In the genomic region with DNA sequence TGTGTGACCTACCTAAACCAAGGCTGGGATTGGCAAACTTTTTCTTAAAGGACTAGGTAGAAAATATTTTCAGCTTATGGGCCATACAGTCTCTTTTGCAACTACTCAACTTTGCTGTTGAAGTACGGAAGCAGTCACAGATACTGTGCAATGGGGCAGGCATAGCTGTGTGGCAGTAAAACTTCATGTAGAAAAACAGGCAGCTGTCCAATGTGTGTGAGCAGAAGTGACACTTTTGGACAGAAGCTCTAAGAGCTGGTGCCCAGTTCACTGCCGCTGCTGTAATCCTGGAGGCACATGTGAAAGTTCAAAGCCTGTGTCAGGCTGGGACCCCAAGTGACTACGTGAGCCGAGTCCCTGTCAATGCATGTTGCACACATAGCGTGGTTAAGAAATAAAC, we compare ENCODE assay signal across 23 cellular contexts. TPM values are rescaled to one million over a fixed set of nuclear protein-coding genes. Genes with fewer than 3 reads are reported as not detected.
DNase-seq lines count a peak whose midpoint lies in the region; ATAC-seq, FAIRE-seq and TF ChIP-seq lines count a peak whose summit lies in the region.
"Had no signal": no experiment of that assay in that cellular context is flagged by ENCODE, and none has a peak within 500 bp of the region (broad histone marks: within the 10 kb centered on the region; RNA-seq: fewer than 3 reads in every experiment).

No MANE protein-coding gene starts in this region.

- no peak for TF ChIP-seq POLR2A in right lobe of liver (IDR thresholded peaks at IDR 0.05)
- no peak for TF ChIP-seq POLR2A in HepG2 (IDR thresholded peaks at IDR 0.05; ENCODE audit: insufficient read depth in 1 of 2, low read depth in 2 of 2, low read length in 2 of 2)

- H3K27me3 ChIP-seq in right lobe of liver (no peaks in the 10 kb centered on the region), HepG2 (ENCODE audit: control insufficient read depth in 1 of 2, insufficient read depth in 2 of 2, low read length in 2 of 2) (no peaks in the 10 kb centered on the region; a peak in 1 of 5 replicates), heart right ventricle (no peaks in the 10 kb centered on the region), neural cell (ENCODE audit: insufficient read depth, low read depth, low read length) (no peaks in the 10 kb centered on the region)

- no peaks in the 10 kb centered on the region for H3K9me3 ChIP-seq in right lobe of liver
- H3K9me3 ChIP-seq in HepG2 (ENCODE audit: low read length), result no peaks in the 10 kb centered on the region
- H3K9me3 ChIP-seq in heart right ventricle, result no peaks in the 10 kb centered on the region
- no peaks in the 10 kb centered on the region for H3K9me3 ChIP-seq in neural cell (ENCODE audit: low read length)
- H3K9me3 ChIP-seq: HAP-1 had no signal

- H3K9ac ChIP-seq in HepG2 (ENCODE audit: insufficient read depth, low read depth, low read length) (no peak overlapping the region), neural cell (ENCODE audit: low read length) (no peak overlapping the region)

- FAIRE-seq in HepG2 (lab: Jason Lieb, UNC), result no peak
- FAIRE-seq: GM12891, GM18507, H54 had no signal

- peaks cover 3% of the 10 kb centered on the region for H3F3A ChIP-seq in neural cell (ENCODE audit: insufficient read depth, low read length, poor library complexity, severe bottlenecking)

- no peak overlapping the region for H3K4me2 ChIP-seq in HepG2 (ENCODE audit: low read depth, low read length)
- H3K4me2 ChIP-seq in neural cell (ENCODE audit: low read length), result no peak overlapping the region

- no peak for TF ChIP-seq CTCF in right lobe of liver (IDR thresholded peaks at IDR 0.05)
- no peak for TF ChIP-seq CTCF in HepG2 (CRISPR knock-in tag; IDR thresholded peaks at IDR 0.05)
- TF ChIP-seq CTCF in heart right ventricle (IDR thresholded peaks at IDR 0.05), result no peak
- no peak for TF ChIP-seq CTCF in neural cell (IDR thresholded peaks at IDR 0.05; ENCODE audit: poor library complexity, severe bottlenecking)

- intact Hi-C loops in right lobe of liver (cut with DNase I) (no loop called here), HepG2 (cut with micrococcal nuclease; ENCODE audit: unreplicated experiment) (no loop called here), heart right ventricle (cut with DNase I) (loop anchor here in 1 of 10 donors (5.0 kb wide), 1 partner anchor 46 kb away; no protein-coding TSS in a partner anchor), left ventricle myocardium superior (cut with micrococcal nuclease) (no loop called here)

- peak; percentile 45 to 86 (median 77) for ATAC-seq in right lobe of liver
- ATAC-seq in HepG2, result no peak
- peak in 7 of 8 donors; percentile 45 to 80 (median 71) for ATAC-seq in heart right ventricle
- peak; percentile 90 for ATAC-seq in left ventricle myocardium superior
- no peak for ATAC-seq in HG02938 (IDR thresholded peaks at IDR 0.05; ENCODE audit: unreplicated experiment)

- H3K79me2 ChIP-seq in HepG2 (ENCODE audit: insufficient read depth, low read length), result no peaks in the 10 kb centered on the region
- H3K79me2 ChIP-seq in neural cell (replicated peaks; ENCODE audit: insufficient read depth, low read length), result no peaks in the 10 kb centered on the region

- no peak overlapping the region for H3K4me3 ChIP-seq in right lobe of liver
- no peak overlapping the region for H3K4me3 ChIP-seq in HepG2 (replicated peaks in 1 of 3; ENCODE audit: insufficient read depth in 1 of 3, low read depth in 2 of 3, low read length in 3 of 3)
- no peak overlapping the region for H3K4me3 ChIP-seq in heart right ventricle
- H3K4me3 ChIP-seq in neural cell (ENCODE audit: low read length), result no peak overlapping the region
- H3K4me3 ChIP-seq: HAP-1 had no signal

- H3K36me3 ChIP-seq in right lobe of liver (no peaks in the 10 kb centered on the region), HepG2 (replicated peaks in 1 of 2; ENCODE audit: control insufficient read depth in 1 of 2, insufficient read depth in 2 of 2, low read length in 2 of 2) (no peaks in the 10 kb centered on the region), heart right ventricle (no peaks in the 10 kb centered on the region), neural cell (ENCODE audit: insufficient read depth, low read length) (no peaks in the 10 kb centered on the region)
- H3K36me3 ChIP-seq: HAP-1 had no signal

- in situ Hi-C loops in HepG2 (cut with HindIII; ENCODE audit: extremely low pct_ligation_motif_present, low pct_unique_long_range_greater_than_20kb), result no loop called here

- TF ChIP-seq RAD21 in HepG2 (CRISPR knock-in tag; IDR thresholded peaks at IDR 0.05), result no peak
- TF ChIP-seq RAD21 in neural cell (conservative IDR thresholded peaks at IDR 0.05), result no peak

- H4K20me1 ChIP-seq in HepG2 (ENCODE audit: insufficient read depth, low read length) (no peaks in the 10 kb centered on the region), neural cell (ENCODE audit: insufficient read depth) (no peaks in the 10 kb centered on the region)

- no peak for TF ChIP-seq EP300 in HepG2 (IDR thresholded peaks at IDR 0.05; ENCODE audit: low read depth in 2 of 2, low read length in 2 of 2)
- no peak for TF ChIP-seq EP300 in HepG2 (CRISPR knock-in tag; IDR thresholded peaks at IDR 0.05; ENCODE audit: borderline replicate concordance)
- no peak for TF ChIP-seq EP300 in neural cell (conservative IDR thresholded peaks at IDR 0.05; ENCODE audit: poor library complexity, severe bottlenecking)

- BruUV-seq in HepG2 (replicated peaks; lab: Mats Ljungman, UMichigan), result no TSS peak

- CTCF ChIA-PET in HepG2 (lab: Yijun Ruan, JAX; ENCODE audit: low intra/inter-chr PET ratio, low total read pairs), result no interaction called here

- WGBS in right lobe of liver (ENCODE audit: insufficient coverage, low coverage, low lambda C conversion rate, missing lambda C conversion rate), result 61% methylated on average over 5 of the region's 5 CpGs
- 61% methylated on average over 5 of the region's 5 CpGs for WGBS in HepG2 (ENCODE audit: low lambda C conversion rate)
- 54 to 64% methylated on average over 5 of the region's 5 CpGs for WGBS in heart right ventricle, 2 donors

- H3K27ac ChIP-seq in right lobe of liver (no peak overlapping the region), HepG2 (ENCODE audit: extremely low read length, insufficient read depth, low read length) (no peak overlapping the region), heart right ventricle (peak overlapping the region in 4 of 10 donors; percentile 0 to 62 (median 36)), neural cell (ENCODE audit: low read length) (peak overlapping the region; percentile 82)

- no peak overlapping the region for H2AFZ ChIP-seq in HepG2 (ENCODE audit: low read length)
- H2AFZ ChIP-seq in neural cell (ENCODE audit: low read depth, low read length), result no peak overlapping the region

- DNase-seq in right lobe of liver (no peak), HepG2 (ENCODE audit: low spot score) (no peak), heart right ventricle (peak in 1 of 2 donors; percentile 8), left ventricle myocardium superior (no peak), iPS-NIHi7 (ENCODE audit: extremely low spot score) (no peak), T1000 (lab: John Stamatoyannopoulos, UW) (no peak)
- DNase-seq: C1 segment of cervical spinal cord; Calu3; CD4-positive, alpha-beta memory T cell; COR-L47; DMS53; DMS79 treated with DMSO at 0.1 percent for 48 hours; GF-D8; GOT3; HFFc6 had no signal

- POLR2A ChIA-PET in HepG2 (lab: Yijun Ruan, JAX), result no interaction called here

- H3K9me2 ChIP-seq in neural cell (ENCODE audit: insufficient read depth, low read length), result no peaks in the 10 kb centered on the region

- H3K4me1 ChIP-seq in right lobe of liver (no peaks in the 10 kb centered on the region), HepG2 (ENCODE audit: insufficient read depth, low read length) (peaks cover 12% of the 10 kb centered on the region), heart right ventricle (peaks cover 0 to 16% (median 0%) of the 10 kb centered on the region in 9 donors)
- H3K4me1 ChIP-seq: HAP-1 had no signal

TF ChIP-seq in HepG2, 621 proteins besides CTCF, POLR2A, EP300 and RAD21 (continues in another document):
- no peak for TF ChIP-seq MAFF (IDR thresholded peaks at IDR 0.05; ENCODE audit: low read depth, low read length)

TF ChIP-seq in neural cell, 6 proteins besides CTCF, POLR2A, EP300 and RAD21 (continues in another document):
- TF ChIP-seq EZH2 (IDR thresholded peaks at IDR 0.05; ENCODE audit: borderline replicate concordance, insufficient read depth, low read length, poor library complexity, severe bottlenecking) (no peak), SMC3 (conservative IDR thresholded peaks at IDR 0.05; ENCODE audit: poor library complexity) (no peak)

RNA-seq across cellular contexts. Expression of a gene that starts 46.7 kb away (rescaled TPM):
- total RNA-seq in right lobe of liver, result 1 to 10 TPM in 4 of 6 experiments, under 1 TPM in 2; 0.33 to 8.3 (median 1.5) TPM
- not detected in 2 replicates for total RNA-seq in HepG2 (2016; rRNA removed; fragmentation: Illumina TruSeq; extraction: Trizol)
- not detected in 2 replicates for total RNA-seq in HepG2 (2016; cell fraction: cytosol; rRNA removed; fragmentation: Illumina TruSeq; extraction: Trizol; ENCODE audit: low read depth)
- not detected in 2 replicates for total RNA-seq in HepG2 (2016; cell fraction: insoluble cytoplasmic fraction; rRNA removed; fragmentation: Illumina TruSeq; extraction: Trizol)
- total RNA-seq in HepG2 (2016; cell fraction: membrane; rRNA removed; fragmentation: Illumina TruSeq; extraction: Trizol), result not detected in 2 replicates
- not detected in 2 replicates for total RNA-seq in HepG2 (2016; cell fraction: nucleus; rRNA removed; fragmentation: Illumina TruSeq; extraction: Trizol)
- 0.01 TPM in 1 of 2 replicates, not detected in the other for polyA plus RNA-seq in HepG2 (2011; rRNA removed)
- polyA plus RNA-seq in HepG2 (2011; cell fraction: cytosol; rRNA removed), result not detected in 2 replicates
- not detected in 2 replicates for polyA plus RNA-seq in HepG2 (2011; cell fraction: nucleus; rRNA removed)
- polyA plus RNA-seq in HepG2 (2012), result not detected in 2 replicates
- polyA plus RNA-seq in HepG2 (2016; cell fraction: cytosol; fragmentation: Illumina TruSeq; extraction: Trizol; ENCODE audit: low read depth), result not detected in 2 replicates
- polyA plus RNA-seq in HepG2 (2016; cell fraction: insoluble cytoplasmic fraction; fragmentation: Illumina TruSeq; extraction: Trizol; ENCODE audit: low read depth), result not detected in 2 replicates
- polyA plus RNA-seq in HepG2 (2016; cell fraction: membrane; fragmentation: Illumina TruSeq; extraction: Trizol; ENCODE audit: low read depth), result not detected in 2 replicates
- polyA plus RNA-seq in HepG2 (2016; cell fraction: nucleus; fragmentation: Illumina TruSeq; extraction: Trizol; ENCODE audit: insufficient read depth, low read depth), result not detected in 2 replicates
- polyA minus RNA-seq in HepG2 (2011; rRNA and poly(A)+ RNA removed; ENCODE audit: low replicate concordance), result 8.9 TPM in 1 of 2 replicates, not detected in the other
- polyA minus RNA-seq in HepG2 (2011; cell fraction: cytosol; rRNA and poly(A)+ RNA removed), result not detected in 2 replicates
- polyA minus RNA-seq in HepG2 (2011; cell fraction: nucleus; rRNA and poly(A)+ RNA removed), result not detected in 2 replicates
- total RNA-seq in heart right ventricle, result 10 to 100 TPM; 15.2 to 86.9 (median 37.1) TPM
- 10 to 100 TPM in 1 of 2 donors, 1 to 10 TPM in 1; 7.5 to 81.0 TPM for polyA plus RNA-seq in heart right ventricle
- 28.8 TPM for total RNA-seq in left ventricle myocardium superior
- 12.7 and 16.9 TPM in 2 replicates for polyA plus RNA-seq in neural cell
- 46.1 and 48.2 TPM in 2 replicates for polyA minus RNA-seq in neural cell
- total RNA-seq: Calu3; CD4-positive, alpha-beta memory T cell; G401; HFFc6 had no signal
- polyA plus RNA-seq: BJ; CD4-positive, alpha-beta memory T cell had no signal

Comparison
In these comparisons a context has a peak if more than half of its experiments do, and no peak if none do; other contexts are left out.
1. ATAC-seq: peak in right lobe of liver (4 of 4), heart right ventricle (7 of 8) and left ventricle myocardium superior (single experiment); none in HepG2 (single experiment) and HG02938 (single experiment).